8 cellular contexts compared by ENCODE assay signal in genomic region chr14:103528158-103528511, GRCh38. TPM values are rescaled to one million over a fixed set of nuclear protein-coding genes. Genes with fewer than 3 reads are reported as not detected.
DNase-seq lines count a peak whose midpoint lies in the region; ATAC-seq and FAIRE-seq lines count a peak whose summit lies in the region.

No MANE protein-coding gene starts in this region.

- no peak overlapping the region for H3K27ac ChIP-seq in iPS-18a (ENCODE audit: low read length)

- peak overlapping the region; percentile 71 for H3K4me3 ChIP-seq in iPS-18a (ENCODE audit: low read length)

- peaks cover 4% of the 10 kb centered on the region for H3K36me3 Mint-ChIP-seq in activated naive CD4-positive, alpha-beta T cell treated with anti-CD3 and anti-CD28 coated beads, Interleukin-2, amount 10 ng/mL, durations not matched to agents 7 days and 5 days
- H3K36me3 Mint-ChIP-seq in activated naive CD4-positive, alpha-beta T cell treated with anti-CD3 and anti-CD28 coated beads, Interleukin-2, amount 50 U/mL, for 72 hours = peaks cover 0 to 5% of the 10 kb centered on the region in 2 donors
- peaks cover 6% of the 10 kb centered on the region for H3K36me3 Mint-ChIP-seq in activated naive CD8-positive, alpha-beta T cell treated with anti-CD3 and anti-CD28 coated beads, Interleukin-2, amount 50 U/mL, for 24 hours (ENCODE audit: low read depth)
- H3K36me3 Mint-ChIP-seq in stimulated activated effector memory CD8-positive, alpha-beta T cell treated with anti-CD3 and anti-CD28 coated beads, Interleukin-12 subunit alpha, Interleukin-12 subunit beta, amount 100 ng/mL, for 72 hours = peaks cover 42% of the 10 kb centered on the region

- peak overlapping the region; percentile 68 for H3K9ac ChIP-seq in iPS-18a (ENCODE audit: low read length)

- no peaks in the 10 kb centered on the region for H3K9me3 ChIP-seq in iPS-18a (ENCODE audit: control insufficient read depth, low read depth, low read length)

- CTCF ChIA-PET in activated naive CD4-positive, alpha-beta T cell treated with anti-CD3 and anti-CD28 coated beads, Interleukin-2, amount 10 ng/mL, durations not matched to agents 7 days and 5 days (lab: Charles Lee) = interaction anchor here (0.6 to 4.2 kb wide), 2 partner anchors 9 to 48 kb away, joined by 3 to 20 read pairs; no protein-coding TSS in a partner anchor

- no peaks in the 10 kb centered on the region for H3K9me3 Mint-ChIP-seq in activated naive CD4-positive, alpha-beta T cell treated with anti-CD3 and anti-CD28 coated beads, Interleukin-2, amount 10 ng/mL, durations not matched to agents 7 days and 5 days
- H3K9me3 Mint-ChIP-seq in activated naive CD4-positive, alpha-beta T cell treated with anti-CD3 and anti-CD28 coated beads, Interleukin-2, amount 50 U/mL, for 72 hours = no peaks in the 10 kb centered on the region
- H3K9me3 Mint-ChIP-seq in activated naive CD8-positive, alpha-beta T cell treated with anti-CD3 and anti-CD28 coated beads, Interleukin-2, amount 50 U/mL, for 24 hours = no peaks in the 10 kb centered on the region
- no peaks in the 10 kb centered on the region for H3K9me3 Mint-ChIP-seq in stimulated activated effector memory CD8-positive, alpha-beta T cell treated with anti-CD3 and anti-CD28 coated beads, Interleukin-12 subunit alpha, Interleukin-12 subunit beta, amount 100 ng/mL, for 72 hours

- no peak for FAIRE-seq in GM19239 (lab: Jason Lieb, UNC)

- DNase-seq in activated naive CD4-positive, alpha-beta T cell treated with anti-CD3 and anti-CD28 coated beads, Interleukin-2, amount 10 ng/mL, durations not matched to agents 7 days and 5 days = no peak
- no peak for DNase-seq in activated naive CD4-positive, alpha-beta T cell treated with anti-CD3 and anti-CD28 coated beads, Interleukin-2, amount 50 U/mL, for 72 hours (ENCODE audit: low spot score in 2 of 2)
- DNase-seq in activated naive CD8-positive, alpha-beta T cell treated with anti-CD3 and anti-CD28 coated beads, Interleukin-2, amount 50 U/mL, for 24 hours = no peak
- no peak for DNase-seq in stimulated activated effector memory CD8-positive, alpha-beta T cell treated with anti-CD3 and anti-CD28 coated beads, Interleukin-12 subunit alpha, Interleukin-12 subunit beta, amount 100 ng/mL, for 72 hours (ENCODE audit: low spot score in 2 of 2)
- DNase-seq in NCI-H345 (lab: John Stamatoyannopoulos, UW) (no peak), GM19239 (ENCODE audit: insufficient read length, low spot score) (no peak)

- peak overlapping the region; percentile 95 for H3K27ac Mint-ChIP-seq in activated naive CD4-positive, alpha-beta T cell treated with anti-CD3 and anti-CD28 coated beads, Interleukin-2, amount 10 ng/mL, durations not matched to agents 7 days and 5 days
- H3K27ac Mint-ChIP-seq in activated naive CD4-positive, alpha-beta T cell treated with anti-CD3 and anti-CD28 coated beads, Interleukin-2, amount 50 U/mL, for 72 hours = peak overlapping the region in 1 of 2 donors; percentile 91
- peak overlapping the region; percentile 92 for H3K27ac Mint-ChIP-seq in activated naive CD8-positive, alpha-beta T cell treated with anti-CD3 and anti-CD28 coated beads, Interleukin-2, amount 50 U/mL, for 24 hours
- peak overlapping the region; percentile 96 for H3K27ac Mint-ChIP-seq in stimulated activated effector memory CD8-positive, alpha-beta T cell treated with anti-CD3 and anti-CD28 coated beads, Interleukin-12 subunit alpha, Interleukin-12 subunit beta, amount 100 ng/mL, for 72 hours

- no peak for ATAC-seq in activated naive CD4-positive, alpha-beta T cell treated with anti-CD3 and anti-CD28 coated beads, Interleukin-2, amount 50 U/mL, for 72 hours
- ATAC-seq in activated naive CD8-positive, alpha-beta T cell treated with anti-CD3 and anti-CD28 coated beads, Interleukin-2, amount 50 U/mL, for 24 hours = no peak
- ATAC-seq in stimulated activated effector memory CD8-positive, alpha-beta T cell treated with anti-CD3 and anti-CD28 coated beads, Interleukin-12 subunit alpha, Interleukin-12 subunit beta, amount 100 ng/mL, for 72 hours = no peak
- ATAC-seq in GM18502 (IDR thresholded peaks at IDR 0.05; ENCODE audit: poor library complexity, unreplicated experiment) = no peak

- peaks cover 39% of the 10 kb centered on the region for H3K4me1 Mint-ChIP-seq in activated naive CD4-positive, alpha-beta T cell treated with anti-CD3 and anti-CD28 coated beads, Interleukin-2, amount 10 ng/mL, durations not matched to agents 7 days and 5 days
- peaks cover 41% of the 10 kb centered on the region for H3K4me1 Mint-ChIP-seq in activated naive CD8-positive, alpha-beta T cell treated with anti-CD3 and anti-CD28 coated beads, Interleukin-2, amount 50 U/mL, for 24 hours
- H3K4me1 Mint-ChIP-seq in stimulated activated effector memory CD8-positive, alpha-beta T cell treated with anti-CD3 and anti-CD28 coated beads, Interleukin-12 subunit alpha, Interleukin-12 subunit beta, amount 100 ng/mL, for 72 hours = peaks cover 50% of the 10 kb centered on the region

- H3K27me3 ChIP-seq in iPS-18a (ENCODE audit: control insufficient read depth, insufficient read depth, low read length) = peaks cover 27% of the 10 kb centered on the region

- peaks cover 3% of the 10 kb centered on the region for H3K36me3 ChIP-seq in iPS-18a (ENCODE audit: control insufficient read depth, low read depth, low read length)

- peaks cover 48% of the 10 kb centered on the region for H3K27me3 Mint-ChIP-seq in activated naive CD4-positive, alpha-beta T cell treated with anti-CD3 and anti-CD28 coated beads, Interleukin-2, amount 10 ng/mL, durations not matched to agents 7 days and 5 days
- peaks cover 9% of the 10 kb centered on the region for H3K27me3 Mint-ChIP-seq in activated naive CD8-positive, alpha-beta T cell treated with anti-CD3 and anti-CD28 coated beads, Interleukin-2, amount 50 U/mL, for 24 hours

- peak overlapping the region; percentile 88 for H3K4me3 Mint-ChIP-seq in activated naive CD4-positive, alpha-beta T cell treated with anti-CD3 and anti-CD28 coated beads, Interleukin-2, amount 10 ng/mL, durations not matched to agents 7 days and 5 days
- H3K4me3 Mint-ChIP-seq in activated naive CD8-positive, alpha-beta T cell treated with anti-CD3 and anti-CD28 coated beads, Interleukin-2, amount 50 U/mL, for 24 hours = peak overlapping the region; percentile 95
- peak overlapping the region; percentile 91 for H3K4me3 Mint-ChIP-seq in stimulated activated effector memory CD8-positive, alpha-beta T cell treated with anti-CD3 and anti-CD28 coated beads, Interleukin-12 subunit alpha, Interleukin-12 subunit beta, amount 100 ng/mL, for 72 hours

- H3K4me1 ChIP-seq in iPS-18a (ENCODE audit: control insufficient read depth, low read depth, low read length) = peaks cover 4% of the 10 kb centered on the region

RNA-seq across cellular contexts. Expression of gene TRMT61A, which starts 0.9 kb away (rescaled TPM):
- 1 to 10 TPM; 5.6 to 9.2 TPM for total RNA-seq in activated naive CD4-positive, alpha-beta T cell treated with anti-CD3 and anti-CD28 coated beads, Interleukin-2, amount 50 U/mL, for 72 hours

RNA-seq across cellular contexts. Expression of gene CKB, which starts 5.5 kb away (rescaled TPM):
- 1 to 10 TPM; 2.6 to 9.4 TPM for total RNA-seq in activated naive CD4-positive, alpha-beta T cell treated with anti-CD3 and anti-CD28 coated beads, Interleukin-2, amount 50 U/mL, for 72 hours

RNA-seq across cellular contexts. Expression of gene BAG5, which starts 34.3 kb away (rescaled TPM):
- 10 to 100 TPM; 15.6 to 24.1 TPM for total RNA-seq in activated naive CD4-positive, alpha-beta T cell treated with anti-CD3 and anti-CD28 coated beads, Interleukin-2, amount 50 U/mL, for 72 hours

RNA-seq across cellular contexts. Expression of gene COA8, which starts 34.6 kb away (rescaled TPM):
- total RNA-seq in activated naive CD4-positive, alpha-beta T cell treated with anti-CD3 and anti-CD28 coated beads, Interleukin-2, amount 50 U/mL, for 72 hours = 10 to 100 TPM; 14.1 to 39.9 TPM
